19 cellular contexts compared by ENCODE assay signal in the genomic region with DNA sequence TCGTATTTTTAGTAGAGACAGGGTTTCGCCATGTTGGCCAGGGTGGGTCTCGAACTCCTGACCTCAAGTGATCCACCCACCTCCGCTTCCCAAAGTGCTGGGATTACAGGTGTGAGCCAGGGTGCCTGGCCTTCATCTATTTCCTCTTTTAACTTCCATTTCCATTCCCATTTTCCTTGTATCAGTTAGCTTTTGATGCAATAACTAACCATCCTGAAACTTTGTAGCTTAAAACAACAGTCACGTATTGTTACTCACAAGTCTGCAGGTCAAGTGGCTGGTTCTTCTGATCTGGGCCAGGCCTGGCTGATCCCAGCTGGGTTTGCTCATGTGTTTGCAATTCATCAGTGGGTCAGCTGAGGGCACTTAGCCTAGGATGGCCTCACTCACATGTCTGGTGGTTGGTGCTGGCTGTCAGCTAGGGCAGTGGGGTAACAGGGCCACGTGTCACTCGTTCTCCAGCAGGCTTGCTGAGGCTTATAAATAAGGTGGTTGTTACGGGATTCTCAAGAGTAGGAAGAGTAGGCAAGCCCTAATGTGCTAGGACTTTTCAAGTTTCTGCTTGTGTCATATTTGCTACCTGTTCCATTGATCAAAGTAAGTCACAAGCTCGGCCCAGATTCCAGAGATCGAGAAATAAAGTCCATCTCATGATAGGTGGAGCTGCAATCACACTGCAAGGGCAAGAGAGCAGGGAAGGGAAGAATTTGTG.
DNase-seq lines count a peak whose midpoint lies in the region; ATAC-seq and TF ChIP-seq lines count a peak whose summit lies in the region.
"Had no signal": no experiment of that assay in that cellular context is flagged by ENCODE, and none has a peak within 500 bp of the region (broad histone marks: within the 10 kb centered on the region; RNA-seq: fewer than 3 reads in every experiment).

No MANE protein-coding gene starts in this region.

- no peak overlapping the region for H3K4ac ChIP-seq in H9 (ENCODE audit: low read depth, low read length)

- H2AK5ac ChIP-seq in H9 (ENCODE audit: insufficient read length, low read length), result no peak overlapping the region

- no peak overlapping the region for H3K27ac ChIP-seq in H9 (ENCODE audit: insufficient read length, low read depth, low read length)
- H3K27ac ChIP-seq: BLaER1, KMS-11, pancreas had no signal

- no peak overlapping the region for H3K4me2 ChIP-seq in H9 (ENCODE audit: insufficient read depth, insufficient read length, low read length)
- H3K4me2 ChIP-seq: BLaER1, KMS-11, smooth muscle cell had no signal

- H3K4me3 Mint-ChIP-seq in nephron (no peak overlapping the region), H9 (no peak overlapping the region)
- no peak overlapping the region for H3K4me3 Mint-ChIP-seq in effector memory CD8-positive, alpha-beta T cell

- H3K56ac ChIP-seq in H9 (ENCODE audit: insufficient read length, low read depth, low read length), result no peak overlapping the region

- H3K9me3 Mint-ChIP-seq in nephron (peaks cover 36% of the 10 kb centered on the region), H9 (peaks cover 25 to 28% of the 10 kb centered on the region in 2 experiments)
- peaks cover 8 to 12% of the 10 kb centered on the region in 2 donors for H3K9me3 Mint-ChIP-seq in effector memory CD8-positive, alpha-beta T cell

- H3K27ac Mint-ChIP-seq in nephron, result peak overlapping the region; percentile 31 to 92 (median 66)
- H3K27ac Mint-ChIP-seq in H9, result no peak overlapping the region
- no peak overlapping the region for H3K27ac Mint-ChIP-seq in effector memory CD8-positive, alpha-beta T cell

- no peak overlapping the region for H3K9ac ChIP-seq in H9 (ENCODE audit: extremely low read depth, insufficient read length, low read length)
- H3K9ac ChIP-seq: BLaER1, KMS-11 had no signal

- H3K23me2 ChIP-seq in H9 (ENCODE audit: insufficient read length, low read depth, low read length, poor library complexity, severe bottlenecking), result no peaks in the 10 kb centered on the region

- no peak overlapping the region for H2BK15ac ChIP-seq in H9 (ENCODE audit: low read depth, low read length)

- no peak overlapping the region for H3T11ph ChIP-seq in H9 (ENCODE audit: low read length)

- H3K9me3 ChIP-seq in H9 (ENCODE audit: control insufficient read depth, low read depth, low read length), result no peaks in the 10 kb centered on the region
- H3K9me3 ChIP-seq: pancreas had no signal

- H3K79me2 ChIP-seq in H9 (ENCODE audit: insufficient read depth, low read length), result no peaks in the 10 kb centered on the region

- no peaks in the 10 kb centered on the region for H3K27me3 ChIP-seq in H9 (ENCODE audit: insufficient read depth, low read length)
- H3K27me3 ChIP-seq: BLaER1, pancreas had no signal

- H2BK5ac ChIP-seq in H9 (ENCODE audit: insufficient read length, low read length), result no peak overlapping the region

- TF ChIP-seq CTCF in nephron (IDR thresholded peaks at IDR 0.05; ENCODE audit: unreplicated experiment in 3 of 3), result no peak
- no peak for TF ChIP-seq CTCF in H9 (conservative IDR thresholded peaks at IDR 0.05)

- H4K5ac ChIP-seq in H9 (ENCODE audit: insufficient read length, low read depth, low read length), result no peak overlapping the region

- no CpG with 5 or more reads among the region's 10 CpGs for WGBS in H9 (ENCODE audit: extremely low coverage, insufficient read length, low lambda C conversion rate)

- no peaks in the 10 kb centered on the region; the same call in 1 of the 2 replicates for H3K4me1 ChIP-seq in H9 (ENCODE audit: insufficient read depth, low read length)
- H3K4me1 ChIP-seq: pancreas had no signal

- no peak overlapping the region for H2BK20ac ChIP-seq in H9 (ENCODE audit: low read depth, low read length, poor library complexity, severe bottlenecking)

- no peaks in the 10 kb centered on the region for H3K27me3 Mint-ChIP-seq in nephron (ENCODE audit: low read depth)
- H3K27me3 Mint-ChIP-seq in H9 (ENCODE audit: low read depth), result peaks cover 1% of the 10 kb centered on the region
- peaks cover 16 to 38% of the 10 kb centered on the region in 2 donors for H3K27me3 Mint-ChIP-seq in effector memory CD8-positive, alpha-beta T cell

- H3K18ac ChIP-seq in H9 (ENCODE audit: insufficient read length, low read depth, low read length), result no peak overlapping the region

- no peak overlapping the region for H3K14ac ChIP-seq in H9 (ENCODE audit: insufficient read depth, low read length)

- H4K20me1 ChIP-seq in H9 (ENCODE audit: control insufficient read depth, insufficient read depth, insufficient read length), result no peaks in the 10 kb centered on the region
- H4K20me1 ChIP-seq: BLaER1 had no signal

- H2BK120ac ChIP-seq in H9 (ENCODE audit: low read depth, low read length, poor library complexity, severe bottlenecking), result no peak overlapping the region

- H3K36me3 Mint-ChIP-seq in nephron (ENCODE audit: low read depth) (peaks cover 30% of the 10 kb centered on the region), H9 (ENCODE audit: insufficient read depth in 1 of 3, low read depth in 3 of 3) (peaks cover 4 to 23% (median 13%) of the 10 kb centered on the region in 3 experiments)
- H3K36me3 Mint-ChIP-seq in effector memory CD8-positive, alpha-beta T cell (ENCODE audit: insufficient read depth), result no peaks in the 10 kb centered on the region

- no peak overlapping the region for H2BK12ac ChIP-seq in H9 (ENCODE audit: insufficient read length, low read depth, low read length)

- H3K4me1 Mint-ChIP-seq in nephron (peaks cover 34% of the 10 kb centered on the region), H9 (peaks cover 9 to 12% of the 10 kb centered on the region in 2 experiments)
- no peaks in the 10 kb centered on the region for H3K4me1 Mint-ChIP-seq in effector memory CD8-positive, alpha-beta T cell (ENCODE audit: low read depth in 2 of 2)

- DNase-seq in GM04503 (ENCODE audit: low read depth) (peak; percentile 32), RPMI8226 (peak; percentile 2), fibroblast of peridontal ligament (ENCODE audit: extremely low read depth) (peak; percentile 22), medulla oblongata (ENCODE audit: extremely low spot score) (no peak), H9 (no peak)
- DNase-seq in effector memory CD8-positive, alpha-beta T cell, result no peak
- DNase-seq: activated gamma-delta T cell treated with Interleukin-2 at 50 U/mL for 16 hours; DMS153; foreskin melanocyte; NCI-H146; NCI-H524; pancreas; PC-3; stimulated activated naive CD4-positive, alpha-beta T cell had no signal

- ATAC-seq in effector memory CD8-positive, alpha-beta T cell (replicated peaks), result no peak
- no peak for ATAC-seq in HG03442 (IDR thresholded peaks at IDR 0.05; ENCODE audit: unreplicated experiment)
- ATAC-seq: pancreas, PC-3 had no signal

- H3K79me1 ChIP-seq in H9 (ENCODE audit: insufficient read depth, low read depth, low read length, poor library complexity, severe bottlenecking), result no peaks in the 10 kb centered on the region

- H4K8ac ChIP-seq in H9 (replicated peaks; ENCODE audit: insufficient read length, low read depth, low read length), result no peak overlapping the region

- no peak overlapping the region for H3K23ac ChIP-seq in H9 (ENCODE audit: insufficient read length, low read depth, low read length)

- H2AFZ ChIP-seq in H9 (ENCODE audit: low read length), result no peak overlapping the region

- H4K91ac ChIP-seq in H9 (ENCODE audit: insufficient read length, low read depth, low read length), result no peak overlapping the region

Comparison
In these comparisons a context has a peak if more than half of its experiments do, and no peak if none do; other contexts are left out.
1. DNase-seq: peak in GM04503 (single experiment), RPMI8226 (single experiment) and fibroblast of peridontal ligament (single experiment); none in medulla oblongata (single experiment), H9 (single experiment) and effector memory CD8-positive, alpha-beta T cell (0 of 3).
2. H3K27ac Mint-ChIP-seq: peak in nephron (3 of 3); none in H9 (0 of 3) and effector memory CD8-positive, alpha-beta T cell (0 of 2).